ENCODE assay signal across 12 cellular contexts in genomic region chr1:78142731-78143130, GRCh38.
DNase-seq lines count a peak whose midpoint lies in the region; ATAC-seq and TF ChIP-seq lines count a peak whose summit lies in the region.
"Had no signal": no experiment of that assay in that cellular context is flagged by ENCODE, and none has a peak within 500 bp of the region (broad histone marks: within the 10 kb centered on the region; RNA-seq: fewer than 3 reads in every experiment).

No MANE protein-coding gene starts in this region.

- H3K4me1 ChIP-seq in stomach = peaks cover 0 to 12% (median 8%) of the 10 kb centered on the region in 4 donors
- H3K4me1 ChIP-seq in prostate gland (replicated peaks) = no peaks in the 10 kb centered on the region

- CTCF ChIA-PET in activated CD8-positive, alpha-beta T cell treated with anti-CD3 and anti-CD28 coated beads, Interleukin-2, amount 10 ng/mL, durations not matched to agents 7 days and 5 days (lab: Charles Lee) = interaction anchor here (1.0 to 4.8 kb wide), 7 partner anchors 12 to 475 kb away, joined by 3 to 37 read pairs (median 5); no protein-coding TSS in a partner anchor

- no peaks in the 10 kb centered on the region for H3K27me3 Mint-ChIP-seq in activated T-cell treated with anti-CD3 and anti-CD28 coated beads, Interleukin-2, amount 50 U/mL, for 72 hours (ENCODE audit: low read depth)
- peaks cover 2% of the 10 kb centered on the region for H3K27me3 Mint-ChIP-seq in activated CD8-positive, alpha-beta T cell treated with anti-CD3 and anti-CD28 coated beads, Interleukin-2, amount 10 ng/mL, durations not matched to agents 7 days and 5 days (ENCODE audit: low read depth)
- H3K27me3 Mint-ChIP-seq in stimulated activated naive CD8-positive, alpha-beta T cell treated with anti-CD3 and anti-CD28 coated beads, Interleukin-15, amount 100 ng/mL, for 72 hours = peaks cover 5% of the 10 kb centered on the region

- no peaks in the 10 kb centered on the region for H3K36me3 ChIP-seq in stomach
- no peaks in the 10 kb centered on the region for H3K36me3 ChIP-seq in prostate gland

- H3K36me3 Mint-ChIP-seq in activated T-cell treated with anti-CD3 and anti-CD28 coated beads, Interleukin-2, amount 50 U/mL, for 72 hours (ENCODE audit: insufficient read depth in 2 of 2) = peaks cover 0 to 1% of the 10 kb centered on the region in 2 donors
- no peaks in the 10 kb centered on the region for H3K36me3 Mint-ChIP-seq in activated CD8-positive, alpha-beta T cell treated with anti-CD3 and anti-CD28 coated beads, Interleukin-2, amount 10 ng/mL, durations not matched to agents 7 days and 5 days (ENCODE audit: low read depth)
- H3K36me3 Mint-ChIP-seq: WTC11 had no signal

- ATAC-seq in activated T-cell treated with anti-CD3 and anti-CD28 coated beads, Interleukin-2, amount 50 U/mL, for 72 hours (replicated peaks in 1 of 2) = no peak
- ATAC-seq in HG02981 (IDR thresholded peaks at IDR 0.05; ENCODE audit: unreplicated experiment) = peak; percentile 14
- peak; percentile 12 for ATAC-seq in activated CD8-positive, alpha-beta T cell treated with anti-CD3 and anti-CD28 coated beads, Interleukin-2, amount 10 ng/mL, durations not matched to agents 7 days and 5 days
- peak; percentile 46 for ATAC-seq in stimulated activated naive CD8-positive, alpha-beta T cell treated with anti-CD3 and anti-CD28 coated beads, Interleukin-15, amount 100 ng/mL, for 72 hours
- ATAC-seq: WTC11 had no signal

- H3K9me3 ChIP-seq in stomach (no peaks in the 10 kb centered on the region), prostate gland (no peaks in the 10 kb centered on the region)

- POLR2A ChIA-PET in activated CD8-positive, alpha-beta T cell treated with anti-CD3 and anti-CD28 coated beads, Interleukin-2, amount 10 ng/mL, durations not matched to agents 7 days and 5 days (lab: Charles Lee) = interaction anchor here (0.6 to 2.8 kb wide), 2 partner anchors 138 to 507 kb away, joined by 3 to 11 read pairs; partner anchors contain the start of gene DNAJB4

- intact Hi-C loops in stomach (cut with DNase I; ENCODE audit: low total_unique reads) = loop anchor here (5.0 kb wide), 1 partner anchor 470 kb away; no protein-coding TSS in a partner anchor
- intact Hi-C loops in prostate gland (cut with DNase I) = loop anchor here (5.0 to 10.0 kb wide), 2 partner anchors 465 to 532 kb away; no protein-coding TSS in a partner anchor

- H3K27me3 ChIP-seq in stomach (no peaks in the 10 kb centered on the region), prostate gland (replicated peaks; ENCODE audit: insufficient read depth) (no peaks in the 10 kb centered on the region)

- H3K27ac ChIP-seq in stomach (no peak overlapping the region), prostate gland (no peak overlapping the region)
- H3K27ac ChIP-seq: epithelial cell of prostate had no signal

- H3K9me3 Mint-ChIP-seq in activated T-cell treated with anti-CD3 and anti-CD28 coated beads, Interleukin-2, amount 50 U/mL, for 72 hours = no peaks in the 10 kb centered on the region
- no peaks in the 10 kb centered on the region for H3K9me3 Mint-ChIP-seq in activated CD8-positive, alpha-beta T cell treated with anti-CD3 and anti-CD28 coated beads, Interleukin-2, amount 10 ng/mL, durations not matched to agents 7 days and 5 days (ENCODE audit: insufficient read depth)
- H3K9me3 Mint-ChIP-seq in stimulated activated naive CD8-positive, alpha-beta T cell treated with anti-CD3 and anti-CD28 coated beads, Interleukin-15, amount 100 ng/mL, for 72 hours = no peaks in the 10 kb centered on the region
- H3K9me3 Mint-ChIP-seq: WTC11 had no signal

- 86 to 98% (median 92%) methylated on average over 4 of the region's 4 CpGs for WGBS in stomach, 5 donors
- 92% methylated on average over 4 of the region's 4 CpGs for WGBS in prostate gland

- DNase-seq in activated T-cell treated with anti-CD3 and anti-CD28 coated beads, Interleukin-2, amount 50 U/mL, for 72 hours = no peak
- no peak for DNase-seq in activated T-cell treated with anti-CD3 and anti-CD28 coated beads, Interleukin-2, amount 50 U/mL, for 48 hours
- DNase-seq in activated CD8-positive, alpha-beta T cell treated with anti-CD3 and anti-CD28 coated beads, Interleukin-2, amount 10 ng/mL, durations not matched to agents 7 days and 5 days = no peak
- no peak for DNase-seq in stimulated activated naive CD8-positive, alpha-beta T cell treated with anti-CD3 and anti-CD28 coated beads, Interleukin-15, amount 100 ng/mL, for 72 hours
- DNase-seq in stomach (no peak), prostate gland (ENCODE audit: low spot score) (no peak), COLO829 (ENCODE audit: low spot score) (no peak)
- DNase-seq: amygdala, NCI-H774 had no signal

- TF ChIP-seq POLR2A in stomach (IDR thresholded peaks at IDR 0.05) (no peak), prostate gland (IDR thresholded peaks at IDR 0.05) (no peak)

- TF ChIP-seq CTCF in stomach (IDR thresholded peaks at IDR 0.05) (no peak), prostate gland (IDR thresholded peaks at IDR 0.05) (no peak)

- peak overlapping the region; percentile 52 to 88 for H3K4me3 Mint-ChIP-seq in activated T-cell treated with anti-CD3 and anti-CD28 coated beads, Interleukin-2, amount 50 U/mL, for 72 hours
- H3K4me3 Mint-ChIP-seq in activated CD8-positive, alpha-beta T cell treated with anti-CD3 and anti-CD28 coated beads, Interleukin-2, amount 10 ng/mL, durations not matched to agents 7 days and 5 days = peak overlapping the region; percentile 59
- H3K4me3 Mint-ChIP-seq in stimulated activated naive CD8-positive, alpha-beta T cell treated with anti-CD3 and anti-CD28 coated beads, Interleukin-15, amount 100 ng/mL, for 72 hours = peak overlapping the region; percentile 42 to 83
- H3K4me3 Mint-ChIP-seq: WTC11 had no signal

- H3K4me3 ChIP-seq in stomach = no peak overlapping the region
- H3K4me3 ChIP-seq in prostate gland = no peak overlapping the region

- no peak overlapping the region for H3K27ac Mint-ChIP-seq in activated T-cell treated with anti-CD3 and anti-CD28 coated beads, Interleukin-2, amount 50 U/mL, for 72 hours
- H3K27ac Mint-ChIP-seq in activated CD8-positive, alpha-beta T cell treated with anti-CD3 and anti-CD28 coated beads, Interleukin-2, amount 10 ng/mL, durations not matched to agents 7 days and 5 days = peak overlapping the region; percentile 79
- peak overlapping the region in 1 of 2 donors; percentile 83 for H3K27ac Mint-ChIP-seq in stimulated activated naive CD8-positive, alpha-beta T cell treated with anti-CD3 and anti-CD28 coated beads, Interleukin-15, amount 100 ng/mL, for 72 hours
- H3K27ac Mint-ChIP-seq: WTC11 had no signal

- H3K4me1 Mint-ChIP-seq in activated T-cell treated with anti-CD3 and anti-CD28 coated beads, Interleukin-2, amount 50 U/mL, for 72 hours (ENCODE audit: low read depth) = peaks cover 13% of the 10 kb centered on the region
- H3K4me1 Mint-ChIP-seq in activated CD8-positive, alpha-beta T cell treated with anti-CD3 and anti-CD28 coated beads, Interleukin-2, amount 10 ng/mL, durations not matched to agents 7 days and 5 days (ENCODE audit: low read depth) = peaks cover 17% of the 10 kb centered on the region
- H3K4me1 Mint-ChIP-seq in stimulated activated naive CD8-positive, alpha-beta T cell treated with anti-CD3 and anti-CD28 coated beads, Interleukin-15, amount 100 ng/mL, for 72 hours = peaks cover 19% of the 10 kb centered on the region
- H3K4me1 Mint-ChIP-seq: WTC11 had no signal

- TF ChIP-seq EP300 in stomach (IDR thresholded peaks at IDR 0.05) = no peak

Comparison
In these comparisons a context has a peak if more than half of its experiments do, and no peak if none do; other contexts are left out.
1. ATAC-seq: peak in HG02981 (single experiment), activated CD8-positive, alpha-beta T cell treated with anti-CD3 and anti-CD28 coated beads, Interleukin-2, amount 10 ng/mL, durations not matched to agents 7 days and 5 days (single experiment) and stimulated activated naive CD8-positive, alpha-beta T cell treated with anti-CD3 and anti-CD28 coated beads, Interleukin-15, amount 100 ng/mL, for 72 hours (single experiment); none in activated T-cell treated with anti-CD3 and anti-CD28 coated beads, Interleukin-2, amount 50 U/mL, for 72 hours (0 of 2).
2. Peak in every context shown above with its lines, with median percentiles within 50 percentile points of each other: H3K4me3 Mint-ChIP-seq.